ENCODE assay signal across 14 cellular contexts in genomic region chr3:187920871-187921270, GRCh38.
DNase-seq lines count a peak whose midpoint lies in the region; ATAC-seq and TF ChIP-seq lines count a peak whose summit lies in the region.
"Had no signal": no experiment of that assay in that cellular context is flagged by ENCODE, and none has a peak within 500 bp of the region (broad histone marks: within the 10 kb centered on the region; RNA-seq: fewer than 3 reads in every experiment).

No MANE protein-coding gene starts in this region.

- H4K20me1 ChIP-seq in SU-DHL-6 (ENCODE audit: low read depth, low read length) = no peaks in the 10 kb centered on the region

- no peaks in the 10 kb centered on the region for H3K27me3 ChIP-seq in SU-DHL-6 (ENCODE audit: low read length)
- H3K27me3 ChIP-seq: foreskin keratinocyte had no signal

- peaks cover 22% of the 10 kb centered on the region for H3K36me3 Mint-ChIP-seq in natural killer cell treated with Interleukin-12 subunit alpha and Interleukin-12 subunit beta and Interleukin-15 and Interleukin-18, amount 100 ng/mL, for 72 hours
- peaks cover 15% of the 10 kb centered on the region for H3K36me3 Mint-ChIP-seq in natural killer cell

- peak overlapping the region; percentile 49 for H3K9ac ChIP-seq in SU-DHL-6 (ENCODE audit: low read length)

- H3K27me3 Mint-ChIP-seq in natural killer cell treated with Interleukin-12 subunit alpha and Interleukin-12 subunit beta and Interleukin-15 and Interleukin-18, amount 100 ng/mL, for 72 hours = no peaks in the 10 kb centered on the region
- no peaks in the 10 kb centered on the region for H3K27me3 Mint-ChIP-seq in natural killer cell (ENCODE audit: low read depth in 2 of 2)

- peak overlapping the region; percentile 69 to 99 for H3K27ac Mint-ChIP-seq in natural killer cell treated with Interleukin-12 subunit alpha and Interleukin-12 subunit beta and Interleukin-15 and Interleukin-18, amount 100 ng/mL, for 72 hours
- H3K27ac Mint-ChIP-seq in natural killer cell = peak overlapping the region in 1 of 2 donors; percentile 69

- H3K36me3 ChIP-seq in SU-DHL-6 (ENCODE audit: low read length) = peaks cover 11% of the 10 kb centered on the region

- H3K4me1 Mint-ChIP-seq in natural killer cell treated with Interleukin-12 subunit alpha and Interleukin-12 subunit beta and Interleukin-15 and Interleukin-18, amount 100 ng/mL, for 72 hours (ENCODE audit: low read depth in 2 of 2) = peaks cover 47 to 63% of the 10 kb centered on the region in 2 donors
- H3K4me1 Mint-ChIP-seq in natural killer cell = peaks cover 39 to 44% of the 10 kb centered on the region in 2 donors

- peak overlapping the region; percentile 21 for H3K4me3 Mint-ChIP-seq in natural killer cell treated with Interleukin-12 subunit alpha and Interleukin-12 subunit beta and Interleukin-15 and Interleukin-18, amount 100 ng/mL, for 72 hours
- no peak overlapping the region for H3K4me3 Mint-ChIP-seq in natural killer cell

- peaks cover 9% of the 10 kb centered on the region; the same call in 1 of the 2 replicates for H3K9me3 ChIP-seq in SU-DHL-6 (ENCODE audit: insufficient read depth, low read length)

- H3K4me2 ChIP-seq in SU-DHL-6 (ENCODE audit: low read depth, low read length, poor library complexity, severe bottlenecking) = peak overlapping the region; percentile 46

- DNase-seq in natural killer cell treated with Interleukin-12 subunit alpha and Interleukin-12 subunit beta and Interleukin-15 and Interleukin-18, amount 100 ng/mL, for 72 hours (ENCODE audit: low spot score) = no peak
- DNase-seq in natural killer cell = no peak
- peak; percentile 46 for DNase-seq in fibroblast of the aortic adventitia (ENCODE audit: low read depth)
- no peak for DNase-seq in glomerular visceral epithelial cell (ENCODE audit: extremely low spot score)
- no peak for DNase-seq in stimulated activated CD8-positive, alpha-beta memory T cell treated with anti-CD3 and anti-CD28 coated beads, Interleukin-4, amount 100 ng/mL, for 48 hours
- DNase-seq in GM10266 (ENCODE audit: extremely low spot score) = no peak
- DNase-seq: mucosa of descending colon; NCI-H1694; NCI-H510A treated with DMSO at 0.1 percent for 48 hours; stimulated activated CD4-positive, alpha-beta T cell treated with anti-CD3 and anti-CD28 coated beads, Interleukin-2, amount 100 ng/mL, for 24 hours had no signal

- intact Hi-C loops in natural killer cell (cut with micrococcal nuclease) = no loop called here

- no peaks in the 10 kb centered on the region for H3K79me2 ChIP-seq in SU-DHL-6 (ENCODE audit: insufficient read depth, low read length)

- no peak for TF ChIP-seq CTCF in natural killer cell (IDR thresholded peaks at IDR 0.05)
- TF ChIP-seq CTCF in SU-DHL-6 (IDR thresholded peaks at IDR 0.05; ENCODE audit: insufficient read depth, low read length, poor library complexity, severe bottlenecking) = no peak
- TF ChIP-seq CTCF in fibroblast of the aortic adventitia (IDR thresholded peaks at IDR 0.05; ENCODE audit: insufficient read depth, low read length) = no peak
- TF ChIP-seq CTCF in GM10266 (IDR thresholded peaks at IDR 0.05; ENCODE audit: control insufficient read depth, insufficient read depth, low read depth, missing control alignments) = no peak

- peak overlapping the region; percentile 99 for H3K27ac ChIP-seq in SU-DHL-6 (ENCODE audit: low read depth, low read length)
- H3K27ac ChIP-seq: coronary artery, foreskin keratinocyte had no signal

- H3K9me3 Mint-ChIP-seq in natural killer cell treated with Interleukin-12 subunit alpha and Interleukin-12 subunit beta and Interleukin-15 and Interleukin-18, amount 100 ng/mL, for 72 hours = peaks cover 16% of the 10 kb centered on the region
- H3K9me3 Mint-ChIP-seq in natural killer cell = peaks cover 0 to 5% of the 10 kb centered on the region in 2 donors

- H3K9me2 ChIP-seq in SU-DHL-6 (replicated peaks; ENCODE audit: insufficient read depth, low read length) = no peaks in the 10 kb centered on the region

- H2AFZ ChIP-seq in SU-DHL-6 (ENCODE audit: low read depth, low read length, severe bottlenecking) = no peak overlapping the region

- no peak overlapping the region for H3K4me3 ChIP-seq in SU-DHL-6 (ENCODE audit: insufficient read depth, low read length, poor library complexity, severe bottlenecking)
- H3K4me3 ChIP-seq in fibroblast of the aortic adventitia (ENCODE audit: low read depth, low read length) = no peak overlapping the region
- H3K4me3 ChIP-seq: coronary artery, mucosa of descending colon had no signal

- peaks cover 83% of the 10 kb centered on the region for H3F3A ChIP-seq in SU-DHL-6 (ENCODE audit: insufficient read depth)

- ATAC-seq in natural killer cell treated with Interleukin-12 subunit alpha and Interleukin-12 subunit beta and Interleukin-15 and Interleukin-18, amount 100 ng/mL, for 72 hours = no peak
- no peak for ATAC-seq in natural killer cell
- no peak for ATAC-seq in GM21515 (IDR thresholded peaks at IDR 0.05; ENCODE audit: unreplicated experiment)
- ATAC-seq: foreskin keratinocyte, mucosa of descending colon had no signal
